ENCODE assay signal across 14 cellular contexts in genomic region chr10:101019440-101019703, GRCh38. TPM values are rescaled to one million over a fixed set of nuclear protein-coding genes. Genes with fewer than 3 reads are reported as not detected.
DNase-seq lines count a peak whose midpoint lies in the region; ATAC-seq and TF ChIP-seq lines count a peak whose summit lies in the region.
"Had no signal": no experiment of that assay in that cellular context is flagged by ENCODE, and none has a peak within 500 bp of the region (broad histone marks: within the 10 kb centered on the region; RNA-seq: fewer than 3 reads in every experiment).

No MANE protein-coding gene starts in this region.

- H3K23ac ChIP-seq in mesendoderm (ENCODE audit: low read length): no peak overlapping the region

- H2BK5ac ChIP-seq in mesendoderm (ENCODE audit: low read length): no peak overlapping the region

- H3F3A ChIP-seq in GM23338 (replicated peaks; ENCODE audit: low read depth): no peaks in the 10 kb centered on the region

- no peaks in the 10 kb centered on the region for H3K9me2 ChIP-seq in GM23338 (ENCODE audit: insufficient read depth)

- peaks cover 61% of the 10 kb centered on the region for H3K27me3 ChIP-seq in GM23338 (ENCODE audit: insufficient read depth)
- peaks cover 8% of the 10 kb centered on the region for H3K27me3 ChIP-seq in mesendoderm (ENCODE audit: insufficient read depth, low read length, poor library complexity)
- H3K27me3 ChIP-seq: body of pancreas had no signal

- no peaks in the 10 kb centered on the region for H3K79me1 ChIP-seq in mesendoderm (ENCODE audit: low read length)

- H4K20me1 ChIP-seq in GM23338 (replicated peaks; ENCODE audit: insufficient read depth): no peaks in the 10 kb centered on the region

- H2AFZ ChIP-seq in GM23338: no peak overlapping the region
- H2AFZ ChIP-seq: GM23248 had no signal

- no peak overlapping the region for H4K8ac ChIP-seq in mesendoderm (ENCODE audit: low read depth, low read length)

- no CpG with 5 or more reads among the region's 2 CpGs for WGBS in mesendoderm (ENCODE audit: extremely low coverage, insufficient coverage, low lambda C conversion rate)

- H3K4me3 Mint-ChIP-seq in GM23338: peak overlapping the region; percentile 42; the same call in 1 of the 3 replicates
- H3K4me3 Mint-ChIP-seq in memory B cell: peak overlapping the region; percentile 60
- H3K4me3 Mint-ChIP-seq in progenitor cell of endocrine pancreas (ENCODE audit: low read depth): no peak overlapping the region
- H3K4me3 Mint-ChIP-seq: activated naive CD8-positive, alpha-beta T cell; activated T-cell treated with anti-CD3 and anti-CD28 coated beads, Interleukin-2, amount 50 U/mL, for 72 hours had no signal

- H3K4me2 ChIP-seq in GM23338: peak overlapping the region; percentile 83; the same call in 1 of the 2 replicates
- H3K4me2 ChIP-seq in mesendoderm (ENCODE audit: low read length): no peak overlapping the region

- no peak overlapping the region for H2BK120ac ChIP-seq in mesendoderm (ENCODE audit: low read depth, low read length)

- no peak overlapping the region for H3K56ac ChIP-seq in mesendoderm (ENCODE audit: low read length)

- no peak overlapping the region for H3K9ac ChIP-seq in mesendoderm (ENCODE audit: low read length)
- H3K9ac ChIP-seq: GM23248 had no signal

- H3K36me3 ChIP-seq in GM23338 (ENCODE audit: insufficient read depth) (no peaks in the 10 kb centered on the region), mesendoderm (ENCODE audit: control insufficient read depth, insufficient read depth, low read length) (no peaks in the 10 kb centered on the region)
- H3K36me3 ChIP-seq: heart right ventricle had no signal

- H3K27ac Mint-ChIP-seq in GM23338 (no peak overlapping the region), memory B cell (no peak overlapping the region), progenitor cell of endocrine pancreas (no peak overlapping the region)
- H3K27ac Mint-ChIP-seq: activated naive CD8-positive, alpha-beta T cell; activated T-cell treated with anti-CD3 and anti-CD28 coated beads, Interleukin-2, amount 50 U/mL, for 72 hours; naive thymus-derived CD4-positive, alpha-beta T cell had no signal

- DNase-seq in GM23338 (ENCODE audit: low spot score): no peak
- DNase-seq in NB4 (ENCODE audit: low read depth): no peak
- DNase-seq in memory B cell (ENCODE audit: low spot score in 2 of 2): no peak
- no peak for DNase-seq in mesendoderm
- DNase-seq in progenitor cell of endocrine pancreas (ENCODE audit: low spot score, unreplicated experiment): no peak
- DNase-seq: NCI-H1105, SIG-M5 had no signal

- H3K27ac ChIP-seq in GM23338 (ENCODE audit: low read depth) (no peak overlapping the region), mesendoderm (ENCODE audit: low read depth, low read length) (no peak overlapping the region)
- H3K27ac ChIP-seq: body of pancreas, GM23248 had no signal

- H3K79me2 ChIP-seq in GM23338 (replicated peaks; ENCODE audit: insufficient read depth) (no peaks in the 10 kb centered on the region), mesendoderm (ENCODE audit: control insufficient read depth, insufficient read depth, low read length) (no peaks in the 10 kb centered on the region)

- H2BK15ac ChIP-seq in mesendoderm (replicated peaks; ENCODE audit: low read depth): no peak overlapping the region

- no peaks in the 10 kb centered on the region; the same call in 2 of the 3 replicates for H3K9me3 Mint-ChIP-seq in GM23338
- no peaks in the 10 kb centered on the region for H3K9me3 Mint-ChIP-seq in memory B cell
- no peaks in the 10 kb centered on the region for H3K9me3 Mint-ChIP-seq in progenitor cell of endocrine pancreas (ENCODE audit: low read depth)
- H3K9me3 Mint-ChIP-seq: activated T-cell treated with anti-CD3 and anti-CD28 coated beads, Interleukin-2, amount 50 U/mL, for 72 hours; naive thymus-derived CD4-positive, alpha-beta T cell had no signal

- ATAC-seq in GM23338 (no peak), memory B cell (ENCODE audit: low read depth) (no peak), HG03097 (IDR thresholded peaks at IDR 0.05; ENCODE audit: low FRiP score, unreplicated experiment) (no peak)

- no peak overlapping the region for H3K4ac ChIP-seq in mesendoderm (ENCODE audit: low read depth, low read length)

- H4K5ac ChIP-seq in mesendoderm (ENCODE audit: low read length): no peak overlapping the region

- H3K36me3 Mint-ChIP-seq in GM23338 (ENCODE audit: low read depth) (no peaks in the 10 kb centered on the region; the same call in 2 of the 3 replicates), memory B cell (no peaks in the 10 kb centered on the region), progenitor cell of endocrine pancreas (ENCODE audit: insufficient read depth) (no peaks in the 10 kb centered on the region)
- H3K36me3 Mint-ChIP-seq: activated naive CD8-positive, alpha-beta T cell; naive thymus-derived CD4-positive, alpha-beta T cell had no signal

- H2AK5ac ChIP-seq in mesendoderm (ENCODE audit: low read length): no peak overlapping the region

- H3K4me1 ChIP-seq in GM23338 (ENCODE audit: insufficient read depth): peaks cover 9% of the 10 kb centered on the region; the same call in 1 of the 2 replicates
- peaks cover 4% of the 10 kb centered on the region for H3K4me1 ChIP-seq in mesendoderm (ENCODE audit: control insufficient read depth, low read depth, low read length)
- H3K4me1 ChIP-seq: body of pancreas had no signal

- TF ChIP-seq CTCF in GM23338 (conservative IDR thresholded peaks at IDR 0.05; ENCODE audit: low read depth in 2 of 2) (no peak), NB4 (IDR thresholded peaks at IDR 0.05; ENCODE audit: low read depth, low read length) (no peak), progenitor cell of endocrine pancreas (IDR thresholded peaks at IDR 0.05; ENCODE audit: unreplicated experiment) (no peak)

- H3K27me3 Mint-ChIP-seq in GM23338 (ENCODE audit: insufficient read depth, low read depth, poor library complexity): peaks cover 57% of the 10 kb centered on the region
- H3K27me3 Mint-ChIP-seq in memory B cell: peaks cover 25% of the 10 kb centered on the region
- H3K27me3 Mint-ChIP-seq in progenitor cell of endocrine pancreas: peaks cover 66% of the 10 kb centered on the region

- no peak overlapping the region for H3K18ac ChIP-seq in mesendoderm (ENCODE audit: low read length)

- no peak overlapping the region for H3K4me3 ChIP-seq in GM23338
- peak overlapping the region; percentile 25 for H3K4me3 ChIP-seq in NB4 (ENCODE audit: low read depth, low read length)
- H3K4me3 ChIP-seq in mesendoderm (ENCODE audit: low read length): no peak overlapping the region
- H3K4me3 ChIP-seq: body of pancreas, GM23248 had no signal

- peaks cover 5% of the 10 kb centered on the region for H3K4me1 Mint-ChIP-seq in GM23338
- H3K4me1 Mint-ChIP-seq in memory B cell: peaks cover 21% of the 10 kb centered on the region
- H3K4me1 Mint-ChIP-seq in progenitor cell of endocrine pancreas (ENCODE audit: low read depth): peaks cover 4% of the 10 kb centered on the region

- no peak for TF ChIP-seq POLR2A in NB4 (IDR thresholded peaks at IDR 0.05; ENCODE audit: extremely low read depth, insufficient read length)

TF ChIP-seq in GM23338, 12 proteins besides CTCF, POLR2A, EP300 and RAD21 (continues in another document):
- TF ChIP-seq REST (IDR thresholded peaks at IDR 0.05; ENCODE audit: unreplicated experiment): no peak

RNA-seq across cellular contexts. Expression of gene PDZD7, which starts 11.6 kb away (rescaled TPM):
- total RNA-seq in GM23338 (2014; rRNA removed; shearing (Covaris generic)): 1.7 and 2.3 TPM in 2 replicates
- polyA plus RNA-seq in GM23338 (2016; fragmentation: Nextera tagmentation; extraction: Ambion mirVana): 1.5 and 1.7 TPM in 2 replicates
- polyA plus RNA-seq in mesendoderm (2013, experiment 1 of 2): 0.39 TPM
- polyA plus RNA-seq in mesendoderm (2013, experiment 2 of 2): 0.39 TPM
- total RNA-seq in progenitor cell of endocrine pancreas: 0.29 and 0.84 TPM in 2 replicates

RNA-seq across cellular contexts. Expression of gene SFXN3, which starts 11.7 kb away (rescaled TPM):
- 2.3 and 3.8 TPM in 2 replicates for total RNA-seq in GM23338 (2014; rRNA removed; shearing (Covaris generic))
- 0.68 and 0.73 TPM in 2 replicates for polyA plus RNA-seq in GM23338 (2016; fragmentation: Nextera tagmentation; extraction: Ambion mirVana)
- polyA plus RNA-seq in mesendoderm (2013, experiment 1 of 2): 1.3 TPM
- 1.3 TPM for polyA plus RNA-seq in mesendoderm (2013, experiment 2 of 2)
- total RNA-seq in progenitor cell of endocrine pancreas: 4.4 and 6.1 TPM in 2 replicates

RNA-seq across cellular contexts. Expression of gene LZTS2, which starts 19.8 kb away (rescaled TPM):
- total RNA-seq in GM23338 (2014; rRNA removed; shearing (Covaris generic)): 62.8 and 88.3 TPM in 2 replicates
- 27.6 and 28.8 TPM in 2 replicates for polyA plus RNA-seq in GM23338 (2016; fragmentation: Nextera tagmentation; extraction: Ambion mirVana)
- 41.5 TPM for polyA plus RNA-seq in mesendoderm (2013, experiment 1 of 2)
- polyA plus RNA-seq in mesendoderm (2013, experiment 2 of 2): 42.1 TPM
- 81.1 and 83.2 TPM in 2 replicates for total RNA-seq in progenitor cell of endocrine pancreas

RNA-seq across cellular contexts. Expression of gene TWNK, which starts 32.0 kb away (rescaled TPM):
- total RNA-seq in GM23338 (2014; rRNA removed; shearing (Covaris generic)): 24.5 and 29.4 TPM in 2 replicates
- 11.4 and 12.2 TPM in 2 replicates for polyA plus RNA-seq in GM23338 (2016; fragmentation: Nextera tagmentation; extraction: Ambion mirVana)
- 20.1 TPM for polyA plus RNA-seq in mesendoderm (2013, experiment 1 of 2)
- 19.7 TPM for polyA plus RNA-seq in mesendoderm (2013, experiment 2 of 2)
- total RNA-seq in progenitor cell of endocrine pancreas: 12.8 and 13.3 TPM in 2 replicates

RNA-seq across cellular contexts. Expression of gene MRPL43, which starts 32.1 kb away (rescaled TPM):
- 60.4 and 76.9 TPM in 2 replicates for total RNA-seq in GM23338 (2014; rRNA removed; shearing (Covaris generic))
- 124 and 126 TPM in 2 replicates for polyA plus RNA-seq in GM23338 (2016; fragmentation: Nextera tagmentation; extraction: Ambion mirVana)
- polyA plus RNA-seq in mesendoderm (2013, experiment 1 of 2): 78.0 TPM
- polyA plus RNA-seq in mesendoderm (2013, experiment 2 of 2): 74.1 TPM
- 70.7 and 72.4 TPM in 2 replicates for total RNA-seq in progenitor cell of endocrine pancreas
